In the genomic region with DNA sequence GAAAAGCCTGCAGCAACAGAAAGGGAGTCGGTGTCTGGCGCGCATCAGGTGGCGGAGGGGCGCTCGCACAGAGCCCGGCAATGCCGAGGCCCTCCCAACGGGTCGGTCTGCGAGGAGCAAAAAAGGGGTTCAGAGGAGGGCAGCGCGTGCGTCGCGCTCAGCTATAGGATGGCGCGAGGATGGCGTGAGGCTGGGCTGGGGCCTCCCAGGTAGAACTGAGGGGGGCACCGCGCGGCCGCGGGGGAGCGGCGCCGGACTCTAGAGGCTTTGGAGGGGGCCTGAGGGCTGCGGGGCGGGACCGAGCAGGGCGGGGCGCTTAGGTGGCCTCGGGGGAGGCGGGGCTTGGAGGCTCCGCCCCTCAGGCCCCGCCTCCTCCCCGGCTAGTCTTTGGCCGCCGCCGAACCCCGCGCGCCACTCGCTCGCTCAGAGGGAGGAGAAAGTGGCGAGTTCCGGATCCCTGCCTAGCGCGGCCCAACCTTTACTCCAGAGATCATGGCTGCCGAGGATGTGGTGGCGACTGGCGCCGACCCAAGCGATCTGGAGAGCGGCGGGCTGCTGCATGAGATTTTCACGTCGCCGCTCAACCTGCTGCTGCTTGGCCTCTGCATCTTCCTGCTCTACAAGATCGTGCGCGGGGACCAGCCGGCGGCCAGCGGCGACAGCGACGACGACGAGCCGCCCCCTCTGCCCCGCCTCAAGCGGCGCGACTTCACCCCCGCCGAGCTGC, we compare ENCODE assay signal across 8 cellular contexts. TPM values are rescaled to one million over a fixed set of nuclear protein-coding genes. Genes with fewer than 3 reads are reported as not detected.
DNase-seq lines count a peak whose midpoint lies in the region; ATAC-seq and TF ChIP-seq lines count a peak whose summit lies in the region.

TSS of gene PGRMC1 (plus strand) at position 414 of the 727 bp plus-strand sequence. CDS start at position 493, 79 bp downstream.

- peak within 1 kb of the TSS; percentile 89 for H3K9ac ChIP-seq in DND-41 (ENCODE audit: low read depth, low read length)
- H3K9ac ChIP-seq in stomach smooth muscle (ENCODE audit: low read length in 2 of 2) = peak within 1 kb of the TSS; percentile 64 to 71

- H3K4me3 ChIP-seq in DND-41 (ENCODE audit: low read depth in 1 of 2, low read length in 2 of 2) (peak within 1 kb of the TSS; percentile 66 to 92), foreskin fibroblast (ENCODE audit: low read depth in 1 of 2, low read length in 2 of 2) (peak within 1 kb of the TSS; percentile 81 to 93), stomach smooth muscle (ENCODE audit: low read length in 2 of 2) (peak within 1 kb of the TSS; percentile 76 to 77)

- H3K79me2 ChIP-seq in DND-41 (ENCODE audit: insufficient read depth, low read length) = peaks cover 31% of the 10 kb centered on the region

- H3K27ac ChIP-seq in DND-41 (ENCODE audit: low read length) = peak within 1 kb of the TSS; percentile 74
- peak within 1 kb of the TSS; percentile 74 for H3K27ac ChIP-seq in stomach smooth muscle (ENCODE audit: low read length)

- peaks cover 31% of the 10 kb centered on the region for H3K4me1 ChIP-seq in DND-41 (ENCODE audit: insufficient read depth, low read length)
- H3K4me1 ChIP-seq in stomach smooth muscle (ENCODE audit: control insufficient read depth, insufficient read depth, low read length) = no peaks in the 10 kb centered on the region

- DNase-seq in DND-41 = peak; percentile 83
- DNase-seq in KG1 (lab: John Stamatoyannopoulos, UW) = peak; percentile 25
- peak; percentile 25 to 54 for DNase-seq in SHP77 (lab: John Stamatoyannopoulos, UW)
- peak; percentile 63 for DNase-seq in activated gamma-delta T cell (lab: John Stamatoyannopoulos, UW)
- peak; percentile 69 to 90 for DNase-seq in foreskin fibroblast
- peak; percentile 61 for DNase-seq in neural crest cell (ENCODE audit: low read depth, low spot score)

- peaks cover 4% of the 10 kb centered on the region for H3K36me3 Mint-ChIP-seq in neural crest cell (ENCODE audit: low read depth)

- H3K4me3 Mint-ChIP-seq in neural crest cell = peak within 1 kb of the TSS; percentile 94

- H3K4me2 ChIP-seq in DND-41 (ENCODE audit: insufficient read depth, low read length) = peak within 1 kb of the TSS; percentile 88

- no peaks in the 10 kb centered on the region for H3K9me3 Mint-ChIP-seq in neural crest cell

- TF ChIP-seq CTCF in DND-41 (IDR thresholded peaks at IDR 0.05; ENCODE audit: borderline replicate concordance, extremely low read depth, low read length, poor library complexity, severe bottlenecking) = no peak
- TF ChIP-seq CTCF in foreskin fibroblast (IDR thresholded peaks at IDR 0.05; ENCODE audit: low read depth, low read length) = no peak
- TF ChIP-seq CTCF in neural crest cell (conservative IDR thresholded peaks at IDR 0.05) = no peak

- H3K27me3 Mint-ChIP-seq in neural crest cell (ENCODE audit: low read depth) = no peaks in the 10 kb centered on the region

- peaks cover 53% of the 10 kb centered on the region for H3K4me1 Mint-ChIP-seq in neural crest cell

- H2AFZ ChIP-seq in DND-41 (ENCODE audit: low read depth, low read length) = peak within 1 kb of the TSS; percentile 86

- H3K27me3 ChIP-seq in DND-41 (ENCODE audit: insufficient read depth, low read length, poor library complexity) (peaks cover 14% of the 10 kb centered on the region), stomach smooth muscle (ENCODE audit: control insufficient read depth in 1 of 2, insufficient read depth in 2 of 2, low read length in 2 of 2) (no peaks in the 10 kb centered on the region)

- H4K20me1 ChIP-seq in DND-41 (ENCODE audit: insufficient read depth, low read length) = peaks cover 6% of the 10 kb centered on the region; the same call in 1 of the 2 replicates

- H3K9me3 ChIP-seq in DND-41 (ENCODE audit: insufficient read depth, low read length, severe bottlenecking) = no peaks in the 10 kb centered on the region
- H3K9me3 ChIP-seq in stomach smooth muscle (ENCODE audit: control insufficient read depth in 2 of 2, low read length in 2 of 2) = no peaks in the 10 kb centered on the region

- peak; percentile 91 for ATAC-seq in DND-41 (ENCODE audit: insufficient read depth, low read depth)
- ATAC-seq in GM21723 (IDR thresholded peaks at IDR 0.05; ENCODE audit: unreplicated experiment) = peak; percentile 87

- H3K36me3 ChIP-seq in DND-41 (ENCODE audit: insufficient read depth, low read length) (peaks cover 18% of the 10 kb centered on the region; the same call in 1 of the 2 replicates), stomach smooth muscle (ENCODE audit: control insufficient read depth in 2 of 2, insufficient read depth in 2 of 2, low read length in 2 of 2) (no peaks in the 10 kb centered on the region)

- peak within 1 kb of the TSS; percentile 98 for H3K27ac Mint-ChIP-seq in neural crest cell (ENCODE audit: unreplicated experiment)

RNA-seq across cellular contexts. Expression of gene PGRMC1, which starts in this region (rescaled TPM):
- total RNA-seq in neural crest cell = 202 and 210 TPM in 2 replicates

Comparison
In these comparisons a context has a peak if more than half of its experiments do, and no peak if none do; other contexts are left out.
1. Peak in every context shown above with its lines: DNase-seq, ATAC-seq, H3K4me3 ChIP-seq and H3K27ac ChIP-seq.
2. DNase-seq: peak in every context shown above with its lines; median percentile 83 in DND-41; 80 in foreskin fibroblast; 63 in activated gamma-delta T cell; 61 in neural crest cell; 40 in SHP77; 25 in KG1.